17 cellular contexts compared by ENCODE assay signal in the genomic region with DNA sequence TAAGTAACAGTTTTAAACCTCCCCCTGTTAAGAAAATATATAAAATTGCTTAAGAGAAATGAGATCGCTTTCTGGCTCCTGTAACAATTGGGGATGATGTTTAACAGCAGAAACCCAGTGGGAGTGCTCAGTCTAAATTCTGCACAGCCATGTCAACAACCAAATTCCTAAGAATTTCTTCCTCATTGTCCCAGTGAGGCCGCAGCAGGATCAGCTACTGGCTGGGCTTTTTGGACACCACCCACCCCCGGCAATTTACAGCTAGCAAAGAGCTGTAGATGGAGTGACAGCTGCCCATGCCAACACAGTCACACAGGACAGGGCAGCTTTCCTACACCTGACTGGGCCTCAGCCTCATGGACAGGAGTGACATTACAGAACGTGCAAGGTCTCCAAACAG.
DNase-seq lines count a peak whose midpoint lies in the region; ATAC-seq, FAIRE-seq and TF ChIP-seq lines count a peak whose summit lies in the region.
"Had no signal": no experiment of that assay in that cellular context is flagged by ENCODE, and none has a peak within 500 bp of the region (broad histone marks: within the 10 kb centered on the region; RNA-seq: fewer than 3 reads in every experiment).

No MANE protein-coding gene starts in this region.

- peak overlapping the region; percentile 95 for H3K27ac ChIP-seq in endothelial cell of umbilical vein (ENCODE audit: insufficient read depth, low read depth, low read length)
- peak overlapping the region; percentile 50 to 53 for H3K27ac ChIP-seq in tibial artery
- H3K27ac ChIP-seq: BLaER1, KMS-11 had no signal

- DNase-seq in HTR-8/SVneo (ENCODE audit: insufficient read length, low spot score) (no peak), endothelial cell of umbilical vein (ENCODE audit: low read depth, low spot score) (no peak), nephron progenitor cell (no peak), tibial artery (peak; percentile 46 to 74), NAMALWA (ENCODE audit: low spot score) (no peak), NCI-H1436 treated with DMSO at 0.1 percent for 48 hours (lab: John Stamatoyannopoulos, UW) (no peak), type B pancreatic cell (ENCODE audit: extremely low spot score, unreplicated experiment) (no peak)
- DNase-seq: activated CD4-positive, alpha-beta T cell treated with anti-CD3 and anti-CD28 coated beads, Interleukin-2, amount 10 ng/mL, durations not matched to agents 7 days and 5 days; activated naive CD4-positive, alpha-beta T cell treated with Interleukin-2 at 50 U/mL for 16 hours; DMS153; hypothalamus; occipital lobe; stimulated activated CD4-positive, alpha-beta T cell treated with anti-CD3 and anti-CD28 coated beads, Interleukin-4, amount 100 ng/mL, for 24 hours had no signal

- peak overlapping the region; percentile 15 for H2AFZ ChIP-seq in endothelial cell of umbilical vein (ENCODE audit: low read depth, low read length)

- H3K36me3 Mint-ChIP-seq in nephron progenitor cell (ENCODE audit: low read depth) (peaks cover 6% of the 10 kb centered on the region), type B pancreatic cell (no peaks in the 10 kb centered on the region)

- CTCF ChIA-PET in endothelial cell of umbilical vein (lab: Charles Lee) = interaction anchor here (1.2 to 1.4 kb wide), 2 partner anchors 146 to 149 kb away, joined by 3 read pairs; no protein-coding TSS in a partner anchor

- intact Hi-C loops in endothelial cell of umbilical vein (cut with micrococcal nuclease) (loop anchor here (2.0 to 10.0 kb wide), 3 partner anchors 469 to 1411 kb away; no protein-coding TSS in a partner anchor), tibial artery (cut with DNase I; ENCODE audit: low total_unique reads) (loop anchor here (10.0 kb wide), 1 partner anchor 1161 kb away; the partner anchor contains the start of gene NR2F2)

- H3K79me2 ChIP-seq in endothelial cell of umbilical vein (ENCODE audit: control insufficient read depth, insufficient read depth, low read length) = no peaks in the 10 kb centered on the region

- H3K9me3 ChIP-seq in endothelial cell of umbilical vein (replicated peaks; ENCODE audit: control insufficient read depth, insufficient read depth, low read length) (no peaks in the 10 kb centered on the region), tibial artery (no peaks in the 10 kb centered on the region)
- H3K9me3 ChIP-seq: BLaER1 had no signal

- POLR2A ChIA-PET in endothelial cell of umbilical vein (lab: Charles Lee) = no interaction called here

- peak; percentile 40 for FAIRE-seq in HTR-8/SVneo (lab: Jason Lieb, UNC)
- peak; percentile 56 for FAIRE-seq in endothelial cell of umbilical vein (lab: Jason Lieb, UNC)
- FAIRE-seq: GM18507 had no signal

- H3K9me3 Mint-ChIP-seq in nephron progenitor cell (peaks cover 14% of the 10 kb centered on the region), type B pancreatic cell (peaks cover 4% of the 10 kb centered on the region)

- H3K9ac ChIP-seq in endothelial cell of umbilical vein (replicated peaks; ENCODE audit: extremely low read depth, insufficient read depth, low read length) = no peak overlapping the region
- H3K9ac ChIP-seq: BLaER1, KMS-11 had no signal

- no peaks in the 10 kb centered on the region for H3K36me3 ChIP-seq in endothelial cell of umbilical vein (ENCODE audit: control insufficient read depth in 2 of 2, extremely low read depth in 1 of 2, insufficient read depth in 2 of 2, low read length in 2 of 2)
- H3K36me3 ChIP-seq in tibial artery = no peaks in the 10 kb centered on the region
- H3K36me3 ChIP-seq: BLaER1 had no signal

- TF ChIP-seq CTCF in endothelial cell of umbilical vein (IDR thresholded peaks at IDR 0.05; ENCODE audit: extremely low read depth in 1 of 2, insufficient read depth in 1 of 2, low read depth in 1 of 2, low read length in 2 of 2) (no peak), nephron progenitor cell (IDR thresholded peaks at IDR 0.05) (no peak), tibial artery (IDR thresholded peaks at IDR 0.05) (no peak), type B pancreatic cell (conservative IDR thresholded peaks at IDR 0.05) (no peak)

- no TSS peak for BruUV-seq in endothelial cell of umbilical vein (replicated peaks; lab: Mats Ljungman, UMichigan)

- H3K27me3 Mint-ChIP-seq in nephron progenitor cell (ENCODE audit: low read depth, poor library complexity) (peaks cover 3% of the 10 kb centered on the region), type B pancreatic cell (no peaks in the 10 kb centered on the region)
- H3K27me3 Mint-ChIP-seq: activated CD4-positive, alpha-beta T cell treated with anti-CD3 and anti-CD28 coated beads, Interleukin-2, amount 10 ng/mL, durations not matched to agents 7 days and 5 days had no signal

- H3K27ac Mint-ChIP-seq in nephron progenitor cell = peak overlapping the region; percentile 83
- H3K27ac Mint-ChIP-seq in type B pancreatic cell = no peak overlapping the region
- H3K27ac Mint-ChIP-seq: activated CD4-positive, alpha-beta T cell treated with anti-CD3 and anti-CD28 coated beads, Interleukin-2, amount 10 ng/mL, durations not matched to agents 7 days and 5 days had no signal

- no peak overlapping the region for H3K4me2 ChIP-seq in endothelial cell of umbilical vein (ENCODE audit: insufficient read depth, low read length)
- H3K4me2 ChIP-seq: BLaER1, KMS-11 had no signal

- H3K4me3 ChIP-seq in endothelial cell of umbilical vein (replicated peaks in 1 of 3; ENCODE audit: insufficient read depth in 1 of 3, low read depth in 1 of 3, low read length in 3 of 3) (no peak overlapping the region), tibial artery (no peak overlapping the region)
- H3K4me3 ChIP-seq: BLaER1 had no signal

- peaks cover 53% of the 10 kb centered on the region for H3K4me1 Mint-ChIP-seq in nephron progenitor cell
- H3K4me1 Mint-ChIP-seq in type B pancreatic cell (ENCODE audit: unreplicated experiment) = peaks cover 33% of the 10 kb centered on the region
- H3K4me1 Mint-ChIP-seq: activated CD4-positive, alpha-beta T cell treated with anti-CD3 and anti-CD28 coated beads, Interleukin-2, amount 10 ng/mL, durations not matched to agents 7 days and 5 days had no signal

- H3K4me1 ChIP-seq in endothelial cell of umbilical vein (ENCODE audit: control insufficient read depth, extremely low read depth, insufficient read depth, low read length) = peaks cover 30% of the 10 kb centered on the region
- H3K4me1 ChIP-seq in tibial artery = peaks cover 0 to 51% (median 17%) of the 10 kb centered on the region in 4 donors
- H3K4me1 ChIP-seq: BLaER1 had no signal

- H3K9me1 ChIP-seq in endothelial cell of umbilical vein (replicated peaks; ENCODE audit: control insufficient read depth, extremely low read depth, insufficient read depth, low read length) = no peaks in the 10 kb centered on the region

- no peaks in the 10 kb centered on the region for H3K27me3 ChIP-seq in endothelial cell of umbilical vein (ENCODE audit: control insufficient read depth in 2 of 2, insufficient read depth in 2 of 2, low read length in 2 of 2)
- H3K27me3 ChIP-seq in tibial artery = no peaks in the 10 kb centered on the region
- H3K27me3 ChIP-seq: BLaER1 had no signal

- peak overlapping the region; percentile 21 for H3K4me3 Mint-ChIP-seq in nephron progenitor cell
- no peak overlapping the region for H3K4me3 Mint-ChIP-seq in type B pancreatic cell
- H3K4me3 Mint-ChIP-seq: activated CD4-positive, alpha-beta T cell treated with anti-CD3 and anti-CD28 coated beads, Interleukin-2, amount 10 ng/mL, durations not matched to agents 7 days and 5 days had no signal

- dilution Hi-C loops in endothelial cell of umbilical vein (cut with MboI; ENCODE audit: extremely low pct_ligation_motif_present, low sequenced_read_pairs) = no loop called here

- ATAC-seq in HG02763 (IDR thresholded peaks at IDR 0.05; ENCODE audit: unreplicated experiment) = no peak

- no peaks in the 10 kb centered on the region for H4K20me1 ChIP-seq in endothelial cell of umbilical vein (replicated peaks; ENCODE audit: control insufficient read depth, extremely low read depth, insufficient read depth, low read length)
- H4K20me1 ChIP-seq: BLaER1 had no signal

- no peak for TF ChIP-seq POLR2A in endothelial cell of umbilical vein (IDR thresholded peaks at IDR 0.05; ENCODE audit: low read depth, low read length)

TF ChIP-seq in endothelial cell of umbilical vein, 7 proteins besides CTCF, POLR2A, EP300 and RAD21:
- TF ChIP-seq JUN (IDR thresholded peaks at IDR 0.05; ENCODE audit: borderline replicate concordance, insufficient read depth, insufficient read length, low read depth) (no peak), EZH2 (IDR thresholded peaks at IDR 0.05; ENCODE audit: borderline replicate concordance, low read depth, low read length, severe bottlenecking) (no peak), POLR2AphosphoS5 (IDR thresholded peaks at IDR 0.05; ENCODE audit: insufficient read depth, low read depth, low read length) (no peak), GATA2 (IDR thresholded peaks at IDR 0.05; ENCODE audit: insufficient read depth, insufficient read length, low read depth, low read length) (no peak), FOS (IDR thresholded peaks at IDR 0.05; ENCODE audit: borderline replicate concordance, insufficient read depth, low read length) (no peak), MAX (IDR thresholded peaks at IDR 0.05; ENCODE audit: insufficient read depth, insufficient read length) (no peak), MYC (IDR thresholded peaks at IDR 0.05; ENCODE audit: low read depth, low read length) (no peak)

Comparison
In these comparisons a context has a peak if more than half of its experiments do, and no peak if none do; other contexts are left out.
1. DNase-seq: peak in tibial artery (2 of 2); none in HTR-8/SVneo (single experiment), endothelial cell of umbilical vein (single experiment), nephron progenitor cell (single experiment), NAMALWA (single experiment), NCI-H1436 treated with DMSO at 0.1 percent for 48 hours (single experiment) and type B pancreatic cell (single experiment).